In the genomic region with DNA sequence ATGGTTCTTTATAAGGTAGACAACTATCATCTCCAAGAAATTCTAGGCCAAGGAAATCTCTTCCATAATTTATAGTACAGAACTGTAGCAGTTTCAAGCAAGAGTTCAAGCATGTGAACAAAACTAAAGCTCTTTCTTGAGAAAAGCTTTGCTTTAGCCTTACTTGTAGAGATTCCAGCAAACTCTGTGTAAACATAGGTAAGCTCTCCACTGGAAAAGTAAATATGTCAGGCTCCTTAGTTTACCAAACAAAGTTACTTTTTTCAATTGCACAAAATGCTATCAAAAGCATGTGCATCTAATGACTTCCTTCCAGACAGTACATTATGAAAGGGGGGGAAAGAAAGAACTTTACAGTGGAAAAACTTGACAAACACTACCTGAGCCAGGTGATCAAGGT, we compare ENCODE assay signal across 16 cellular contexts.
"Had no signal": no experiment of that assay in that cellular context is flagged by ENCODE, and none has a peak within 500 bp of the region (broad histone marks: within the 10 kb centered on the region; RNA-seq: fewer than 3 reads in every experiment).

No MANE protein-coding gene starts in this region.

- ATAC-seq: activated CD4-positive, alpha-beta T cell treated with anti-CD3 and anti-CD28 coated beads for 36 hours; activated T-cell treated with anti-CD3 and anti-CD28 coated beads, Interleukin-2, amount 50 U/mL, for 4 hours had no signal

- H3K36me3 ChIP-seq: adrenal gland, lower lobe of right lung, thoracic aorta had no signal

- H3K9me3 Mint-ChIP-seq: activated CD4-positive, alpha-beta memory T cell treated with anti-CD3 and anti-CD28 coated beads for 36 hours; activated naive CD4-positive, alpha-beta T cell treated with anti-CD3 and anti-CD28 coated beads, Interleukin-2, amount 50 U/mL, for 24 hours; activated T-cell treated with anti-CD3 and anti-CD28 coated beads, Interleukin-2, amount 50 U/mL, for 4 hours; mesothelial cell of epicardium; neural crest cell; stimulated activated naive CD8-positive, alpha-beta T cell treated with anti-CD3 and anti-CD28 coated beads, Interleukin-15, Interleukin-2, amounts not matched to agents 100 ng/mL and 50 ng/mL, for 24 hours had no signal

- H3K27ac Mint-ChIP-seq: activated CD4-positive, alpha-beta memory T cell treated with anti-CD3 and anti-CD28 coated beads for 36 hours; activated CD4-positive, alpha-beta T cell treated with anti-CD3 and anti-CD28 coated beads for 36 hours; activated naive CD4-positive, alpha-beta T cell treated with anti-CD3 and anti-CD28 coated beads, Interleukin-2, amount 50 U/mL, for 24 hours; mesothelial cell of epicardium; stimulated activated naive CD8-positive, alpha-beta T cell treated with anti-CD3 and anti-CD28 coated beads, Interleukin-15, Interleukin-2, amounts not matched to agents 100 ng/mL and 50 ng/mL, for 24 hours had no signal

- H3K4me3 Mint-ChIP-seq: activated CD4-positive, alpha-beta memory T cell treated with anti-CD3 and anti-CD28 coated beads for 36 hours; activated CD4-positive, alpha-beta T cell treated with anti-CD3 and anti-CD28 coated beads for 36 hours; activated naive CD4-positive, alpha-beta T cell treated with anti-CD3 and anti-CD28 coated beads, Interleukin-2, amount 50 U/mL, for 24 hours; activated T-cell treated with anti-CD3 and anti-CD28 coated beads, Interleukin-2, amount 50 U/mL, for 4 hours; mesothelial cell of epicardium; neural crest cell; stimulated activated naive CD8-positive, alpha-beta T cell treated with anti-CD3 and anti-CD28 coated beads, Interleukin-15, Interleukin-2, amounts not matched to agents 100 ng/mL and 50 ng/mL, for 24 hours had no signal

- H3K27me3 ChIP-seq: adrenal gland had no signal

- H3K27ac ChIP-seq: adrenal gland, coronary artery, lower lobe of right lung, thoracic aorta had no signal

- H3K9me3 ChIP-seq: adrenal gland, lower lobe of right lung, thoracic aorta had no signal

- H3K4me3 ChIP-seq: adrenal gland, coronary artery, lower lobe of right lung, thoracic aorta had no signal

- H3K27me3 Mint-ChIP-seq: activated CD4-positive, alpha-beta memory T cell treated with anti-CD3 and anti-CD28 coated beads for 36 hours; activated CD4-positive, alpha-beta T cell treated with anti-CD3 and anti-CD28 coated beads for 36 hours; activated naive CD4-positive, alpha-beta T cell treated with anti-CD3 and anti-CD28 coated beads, Interleukin-2, amount 50 U/mL, for 24 hours; stimulated activated naive CD8-positive, alpha-beta T cell treated with anti-CD3 and anti-CD28 coated beads, Interleukin-15, Interleukin-2, amounts not matched to agents 100 ng/mL and 50 ng/mL, for 24 hours had no signal

- DNase-seq: activated CD4-positive, alpha-beta memory T cell treated with anti-CD3 and anti-CD28 coated beads for 36 hours; activated CD4-positive, alpha-beta T cell treated with anti-CD3 and anti-CD28 coated beads for 36 hours; activated effector memory CD4-positive, alpha-beta T cell treated with anti-CD3 and anti-CD28 coated beads, Interleukin-2, amount 50 U/mL, for 16 hours; activated T-cell treated with anti-CD3 and anti-CD28 coated beads, Interleukin-2, amount 50 U/mL, for 4 hours; adrenal gland; effector CD4-positive, alpha-beta T cell; foreskin fibroblast; glutamatergic neuron; lower lobe of right lung; T-helper 1 cell had no signal
